In genomic region chr7:9186730-9187129, GRCh38 we compare ENCODE assay signal across 7 cellular contexts.
"Had no signal": no experiment of that assay in that cellular context is flagged by ENCODE, and none has a peak within 500 bp of the region (broad histone marks: within the 10 kb centered on the region; RNA-seq: fewer than 3 reads in every experiment).

No MANE protein-coding gene starts in this region.

- ATAC-seq: GM23338 had no signal

- FAIRE-seq: HTR-8/SVneo had no signal

- H3K27ac ChIP-seq: KMS-11 had no signal

- H3K4me2 ChIP-seq: GM23338, KMS-11 had no signal

- H3K4me3 ChIP-seq: GM23338 had no signal

- H3K9ac ChIP-seq: KMS-11 had no signal

- DNase-seq: H9, HCEC 1CT, Karpas-422, KBM-7 had no signal

- H2AFZ ChIP-seq: GM23338 had no signal
